25 cellular contexts compared by ENCODE assay signal in the genomic region with DNA sequence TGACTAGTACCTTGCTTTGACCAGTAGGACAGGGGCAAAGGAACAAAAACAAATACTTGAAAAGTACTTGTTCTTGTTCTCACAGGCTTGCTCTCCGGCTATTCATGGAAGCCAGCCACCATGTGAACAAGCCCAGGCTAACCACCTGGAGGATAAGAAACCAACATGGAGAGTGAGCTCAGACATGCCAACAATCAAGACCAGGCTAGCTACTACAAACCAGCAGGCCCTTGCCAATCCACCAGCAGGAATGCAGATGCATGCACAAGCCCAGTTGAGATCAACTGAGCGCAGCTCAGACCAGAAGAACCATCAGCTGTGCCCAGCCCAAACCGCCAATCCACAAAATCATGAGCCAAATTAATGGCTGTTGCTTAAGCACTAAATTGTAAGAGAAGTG.
"Had no signal": no experiment of that assay in that cellular context is flagged by ENCODE, and none has a peak within 500 bp of the region (broad histone marks: within the 10 kb centered on the region; RNA-seq: fewer than 3 reads in every experiment).

No MANE protein-coding gene starts in this region.

- H3K36me3 ChIP-seq: left ventricle myocardium inferior, ovary, prostate gland, tibial nerve, vagina had no signal

- DNase-seq: hypothalamus; immature natural killer cell; kidney glomerular epithelial cell; left cardiac atrium; left ventricle myocardium inferior; midbrain; mucosa of descending colon; naive thymus-derived CD4-positive, alpha-beta T cell; ovary; posterior cingulate gyrus; retina; right cardiac atrium; stimulated activated CD4-positive, alpha-beta T cell treated with anti-CD3 and anti-CD28 coated beads, Interleukin-12 subunit alpha, Interleukin-12 subunit beta, amount 100 ng/mL, for 4 hours; stimulated activated CD4-positive, alpha-beta T cell treated with anti-CD3 and anti-CD28 coated beads, Interleukin-15, amount 100 ng/mL, for 24 hours; stimulated activated CD4-positive, alpha-beta T cell treated with anti-CD3 and anti-CD28 coated beads, Interleukin-2, amount 100 ng/mL, for 24 hours; stimulated activated CD4-positive, alpha-beta T cell treated with anti-CD3 and anti-CD28 coated beads, Interleukin-4, amount 100 ng/mL, for 1 hour; stimulated activated naive B cell treated with anti-CD40 and anti-IgM and Interleukin-4, amounts not matched to agents 10 μg/mL and 1 μg/mL and 100 μg/mL, for 72 hours; stimulated activated naive CD8-positive, alpha-beta T cell treated with anti-CD3 and anti-CD28 coated beads, Interleukin-15, Interleukin-2, amounts not matched to agents 100 U/mL and 50 U/mL, for 24 hours had no signal

- H3K4me3 ChIP-seq: left ventricle myocardium inferior, lung, mucosa of descending colon, ovary, prostate gland, skin epidermis, tibial nerve, vagina had no signal

- ATAC-seq: left cardiac atrium; mucosa of descending colon; naive thymus-derived CD4-positive, alpha-beta T cell; natural killer cell treated with Interleukin-12 subunit alpha and Interleukin-12 subunit beta and Interleukin-15 and Interleukin-18, amount 100 ng/mL, for 72 hours; right cardiac atrium; sciatic nerve; stimulated activated naive B cell treated with anti-CD40 and anti-IgM and Interleukin-4, amounts not matched to agents 10 μg/mL and 1 μg/mL and 100 μg/mL, for 72 hours; stimulated activated naive CD8-positive, alpha-beta T cell treated with anti-CD3 and anti-CD28 coated beads, Interleukin-15, Interleukin-2, amounts not matched to agents 100 U/mL and 50 U/mL, for 24 hours had no signal

- H3K4me1 ChIP-seq: left ventricle myocardium inferior, prostate gland, tibial nerve had no signal

- H3K27me3 ChIP-seq: ovary, tibial nerve, vagina had no signal

- H3K9me3 ChIP-seq: ovary, prostate gland, vagina had no signal

- H3K27ac ChIP-seq: left ventricle myocardium inferior, ovary, prostate gland, tibial nerve, vagina had no signal
